Comparison of ENCODE assay signal across 2 cellular contexts in the genomic region with DNA sequence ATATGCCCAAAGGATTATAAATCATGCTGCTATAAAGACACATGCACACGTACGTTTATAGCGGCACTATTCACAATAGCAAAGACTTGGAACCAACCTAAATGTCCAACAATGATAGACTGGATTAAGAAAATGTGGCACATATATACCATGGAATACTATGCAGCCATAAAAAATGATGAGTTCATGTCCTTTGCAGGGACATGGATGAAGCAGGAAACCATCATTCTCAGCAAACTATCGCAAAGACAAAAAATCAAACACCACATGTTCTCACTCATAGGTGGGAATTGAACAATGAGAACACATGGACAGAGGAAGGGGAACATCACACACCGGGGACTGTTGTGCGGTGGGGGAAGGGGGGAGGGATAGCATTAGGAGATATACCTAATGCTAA. TPM values are rescaled to one million over a fixed set of nuclear protein-coding genes. Genes with fewer than 3 reads are reported as not detected.
"Had no signal": no experiment of that assay in that cellular context is flagged by ENCODE, and none has a peak within 500 bp of the region (broad histone marks: within the 10 kb centered on the region; RNA-seq: fewer than 3 reads in every experiment).

No MANE protein-coding gene starts in this region.

RNA-seq across cellular contexts. Expression of a gene that starts 51.3 kb away (rescaled TPM):
- total RNA-seq: G401 had no signal
- polyA plus RNA-seq: GM12878 had no signal
